In genomic region chr6:30837870-30838269, GRCh38 we compare ENCODE assay signal across 21 cellular contexts. TPM values are rescaled to one million over a fixed set of nuclear protein-coding genes. Genes with fewer than 3 reads are reported as not detected.
DNase-seq lines count a peak whose midpoint lies in the region; ATAC-seq and TF ChIP-seq lines count a peak whose summit lies in the region.
"Had no signal": no experiment of that assay in that cellular context is flagged by ENCODE, and none has a peak within 500 bp of the region (broad histone marks: within the 10 kb centered on the region; RNA-seq: fewer than 3 reads in every experiment).

No MANE protein-coding gene starts in this region.

- no peaks in the 10 kb centered on the region for H4K20me1 ChIP-seq in neural progenitor cell (ENCODE audit: low read depth)

- no peak overlapping the region for H3K27ac ChIP-seq in SK-N-MC
- H3K27ac ChIP-seq in neural progenitor cell = no peak overlapping the region
- H3K27ac ChIP-seq: breast epithelium, C4-2B, PC-9 had no signal

- no peak for TF ChIP-seq RAD21 in Ishikawa (IDR thresholded peaks at IDR 0.05; ENCODE audit: low read depth)

- H3K79me2 ChIP-seq in neural progenitor cell (ENCODE audit: low read depth) = no peaks in the 10 kb centered on the region

- DNase-seq in NCI-H1694 treated with DMSO at 0.1 percent for 48 hours (lab: John Stamatoyannopoulos, UW) (peak; percentile 8), NCI-H1694 (lab: John Stamatoyannopoulos, UW) (no peak), SK-N-MC (ENCODE audit: low read depth, low spot score) (peak; percentile 61), neural progenitor cell (ENCODE audit: low spot score) (no peak), NCI-H774 (lab: John Stamatoyannopoulos, UW) (no peak), NOMO-1 (lab: John Stamatoyannopoulos, UW; ENCODE audit: unreplicated experiment in 2 of 2) (no peak)
- DNase-seq: activated CD8-positive, alpha-beta memory T cell treated with anti-CD3 and anti-CD28 coated beads, Interleukin-2, amount 10 ng/mL, durations not matched to agents 7 days and 5 days; activated naive CD8-positive, alpha-beta T cell treated with anti-CD3 and anti-CD28 coated beads, Interleukin-2, amount 50 U/mL, for 24 hours; DMS79 treated with DMSO at 0.1 percent for 48 hours; gastrocnemius medialis; IMR-90; NCI-H510A; PC-9; retina; stimulated activated CD4-positive, alpha-beta T cell treated with anti-CD3 and anti-CD28 coated beads, Interleukin-12 subunit alpha, Interleukin-12 subunit beta, amount 100 ng/mL, for 4 hours had no signal

- H3K4me1 ChIP-seq in neural progenitor cell = peaks cover 18% of the 10 kb centered on the region
- H3K4me1 ChIP-seq: breast epithelium had no signal

- ATAC-seq in GM18870 (IDR thresholded peaks at IDR 0.05; ENCODE audit: unreplicated experiment) = no peak
- ATAC-seq: activated CD8-positive, alpha-beta memory T cell treated with anti-CD3 and anti-CD28 coated beads, Interleukin-2, amount 10 ng/mL, durations not matched to agents 7 days and 5 days; activated naive CD8-positive, alpha-beta T cell treated with anti-CD3 and anti-CD28 coated beads, Interleukin-2, amount 50 U/mL, for 24 hours; activated T-helper 17 cell treated with anti-CD3 and anti-CD28 coated beads, Interleukin-2, amount 50 U/mL, for 72 hours had no signal

- H3K36me3 Mint-ChIP-seq in neural progenitor cell = no peaks in the 10 kb centered on the region
- H3K36me3 Mint-ChIP-seq: activated CD8-positive, alpha-beta memory T cell treated with anti-CD3 and anti-CD28 coated beads, Interleukin-2, amount 10 ng/mL, durations not matched to agents 7 days and 5 days had no signal

- no peak overlapping the region for H3K9ac ChIP-seq in SK-N-MC (ENCODE audit: insufficient read length)
- no peak overlapping the region for H3K9ac ChIP-seq in neural progenitor cell

- H3K9me3 ChIP-seq in SK-N-MC (ENCODE audit: low read depth, low read length) (no peaks in the 10 kb centered on the region), neural progenitor cell (ENCODE audit: low read depth) (no peaks in the 10 kb centered on the region)
- H3K9me3 ChIP-seq: breast epithelium, gastrocnemius medialis, thoracic aorta had no signal

- peak overlapping the region; percentile 3 for H3K4me2 ChIP-seq in neural progenitor cell
- H3K4me2 ChIP-seq: PC-9 had no signal

- H3F3A ChIP-seq in neural progenitor cell (ENCODE audit: low read depth) = peaks cover 3% of the 10 kb centered on the region

- peak overlapping the region; percentile 47 for H3K27ac Mint-ChIP-seq in neural progenitor cell
- H3K27ac Mint-ChIP-seq: activated CD8-positive, alpha-beta memory T cell treated with anti-CD3 and anti-CD28 coated beads, Interleukin-2, amount 10 ng/mL, durations not matched to agents 7 days and 5 days; activated naive CD8-positive, alpha-beta T cell treated with anti-CD3 and anti-CD28 coated beads, Interleukin-2, amount 50 U/mL, for 24 hours; activated T-helper 17 cell treated with anti-CD3 and anti-CD28 coated beads, Interleukin-2, amount 50 U/mL, for 72 hours had no signal

- no peaks in the 10 kb centered on the region for H3K36me3 ChIP-seq in SK-N-MC (ENCODE audit: insufficient read depth, low read length)
- H3K36me3 ChIP-seq in neural progenitor cell = no peaks in the 10 kb centered on the region
- H3K36me3 ChIP-seq: breast epithelium, gastrocnemius medialis, thoracic aorta had no signal

- TF ChIP-seq EP300 in Ishikawa (IDR thresholded peaks at IDR 0.05; ENCODE audit: borderline replicate concordance) = 0 out of 2 replicates have a peak, but pooled peaks have one; percentile 28

- peaks cover 11% of the 10 kb centered on the region for H3K27me3 Mint-ChIP-seq in neural progenitor cell (ENCODE audit: insufficient read depth, low read depth)
- H3K27me3 Mint-ChIP-seq: activated CD8-positive, alpha-beta memory T cell treated with anti-CD3 and anti-CD28 coated beads, Interleukin-2, amount 10 ng/mL, durations not matched to agents 7 days and 5 days; activated naive CD8-positive, alpha-beta T cell treated with anti-CD3 and anti-CD28 coated beads, Interleukin-2, amount 50 U/mL, for 24 hours; activated T-helper 17 cell treated with anti-CD3 and anti-CD28 coated beads, Interleukin-2, amount 50 U/mL, for 72 hours had no signal

- no peak overlapping the region for H2AFZ ChIP-seq in neural progenitor cell (replicated peaks)
- H2AFZ ChIP-seq: PC-9 had no signal

- peaks cover 36% of the 10 kb centered on the region for H3K4me1 Mint-ChIP-seq in neural progenitor cell

- TF ChIP-seq CTCF in neural progenitor cell (IDR thresholded peaks at IDR 0.05) = no peak

- H3K4me3 ChIP-seq in SK-N-MC = no peak overlapping the region
- no peak overlapping the region for H3K4me3 ChIP-seq in neural progenitor cell
- H3K4me3 ChIP-seq: breast epithelium, gastrocnemius medialis, PC-9, thoracic aorta had no signal

- H3K9me3 Mint-ChIP-seq in neural progenitor cell = no peaks in the 10 kb centered on the region
- H3K9me3 Mint-ChIP-seq: activated naive CD8-positive, alpha-beta T cell treated with anti-CD3 and anti-CD28 coated beads, Interleukin-2, amount 50 U/mL, for 24 hours; activated T-helper 17 cell treated with anti-CD3 and anti-CD28 coated beads, Interleukin-2, amount 50 U/mL, for 72 hours had no signal

- H3K27me3 ChIP-seq in neural progenitor cell = no peaks in the 10 kb centered on the region
- H3K27me3 ChIP-seq: breast epithelium, gastrocnemius medialis had no signal

- H3K4me3 Mint-ChIP-seq in neural progenitor cell = no peak overlapping the region
- H3K4me3 Mint-ChIP-seq: activated CD8-positive, alpha-beta memory T cell treated with anti-CD3 and anti-CD28 coated beads, Interleukin-2, amount 10 ng/mL, durations not matched to agents 7 days and 5 days; activated naive CD8-positive, alpha-beta T cell treated with anti-CD3 and anti-CD28 coated beads, Interleukin-2, amount 50 U/mL, for 24 hours; activated T-helper 17 cell treated with anti-CD3 and anti-CD28 coated beads, Interleukin-2, amount 50 U/mL, for 72 hours had no signal

TF ChIP-seq in Ishikawa, 13 proteins besides CTCF, POLR2A, EP300 and RAD21:
- no peak for TF ChIP-seq REST (IDR thresholded peaks at IDR 0.05; ENCODE audit: low read depth)
- TF ChIP-seq NFIC (IDR thresholded peaks at IDR 0.05) = peak; percentile 83
- TF ChIP-seq YY1 (IDR thresholded peaks at IDR 0.05; ENCODE audit: low read depth) = peak; percentile 39; the same call in 1 of the 2 replicates

RNA-seq across cellular contexts. Expression of gene DDR1, which starts 46.4 kb away (rescaled TPM):
- 85.3 and 234 TPM in 2 replicates for total RNA-seq in neural progenitor cell (ENCODE audit: low replicate concordance)

Comparison
In these comparisons a context has a peak if more than half of its experiments do, and no peak if none do; other contexts are left out.
1. DNase-seq: peak in NCI-H1694 treated with DMSO at 0.1 percent for 48 hours (single experiment) and SK-N-MC (single experiment); none in NCI-H1694 (single experiment), neural progenitor cell (single experiment), NCI-H774 (single experiment) and NOMO-1 (0 of 2).